8 cellular contexts compared by ENCODE assay signal in genomic region chr17:49315551-49315951, GRCh38. TPM values are rescaled to one million over a fixed set of nuclear protein-coding genes. Genes with fewer than 3 reads are reported as not detected.
DNase-seq lines count a peak whose midpoint lies in the region; ATAC-seq and TF ChIP-seq lines count a peak whose summit lies in the region.

No MANE protein-coding gene starts in this region.

- H3K4me1 ChIP-seq in DOHH2 (ENCODE audit: control insufficient read depth, low read length) (peaks cover 33% of the 10 kb centered on the region), liver (ENCODE audit: control insufficient read depth in 4 of 4, insufficient read depth in 4 of 4, low read length in 3 of 4) (peaks cover 0 to 9% (median 3%) of the 10 kb centered on the region in 4 donors)

- H3K9me2 ChIP-seq in DOHH2 (replicated peaks; ENCODE audit: control insufficient read depth, low read length): no peaks in the 10 kb centered on the region

- ATAC-seq in HG03066 (IDR thresholded peaks at IDR 0.05; ENCODE audit: low read depth, unreplicated experiment): peak; percentile 78
- no peak for ATAC-seq in HG02884 (IDR thresholded peaks at IDR 0.05; ENCODE audit: unreplicated experiment)

- TF ChIP-seq CTCF in DOHH2 (IDR thresholded peaks at IDR 0.05; ENCODE audit: low read depth, low read length, poor library complexity, severe bottlenecking) (peak; percentile 71), liver (IDR thresholded peaks at IDR 0.05; ENCODE audit: low read depth, low read length, missing input control) (peak; percentile 88)

- peak; percentile 99 to 100 for TF ChIP-seq RAD21 in liver (IDR thresholded peaks at IDR 0.05)

- peaks cover 12% of the 10 kb centered on the region; the same call in 1 of the 2 replicates for H3F3A ChIP-seq in DOHH2 (ENCODE audit: control insufficient read depth, insufficient read depth)

- H3K27ac ChIP-seq in DOHH2 (ENCODE audit: low read depth, low read length): no peak overlapping the region
- H3K27ac ChIP-seq in liver (ENCODE audit: low read depth in 1 of 2, low read length in 2 of 2): peak overlapping the region in 1 of 2 donors; percentile 54

- H3K9ac ChIP-seq in liver (ENCODE audit: low read depth in 1 of 2, low read length in 2 of 2): no peak overlapping the region

- H3K36me3 ChIP-seq in DOHH2 (ENCODE audit: control insufficient read depth, low read length): peaks cover 35% of the 10 kb centered on the region
- peaks cover 0 to 10% (median 9%) of the 10 kb centered on the region in 4 donors for H3K36me3 ChIP-seq in liver (ENCODE audit: control insufficient read depth in 4 of 4, insufficient read depth in 3 of 4, low read depth in 1 of 4, low read length in 3 of 4)

- H3K27me3 ChIP-seq in DOHH2 (ENCODE audit: control insufficient read depth, low read length): no peaks in the 10 kb centered on the region
- no peaks in the 10 kb centered on the region for H3K27me3 ChIP-seq in liver (ENCODE audit: control insufficient read depth in 4 of 4, insufficient read depth in 4 of 4, low read length in 3 of 4)

- H3K79me2 ChIP-seq in DOHH2 (ENCODE audit: control insufficient read depth, low read length): no peaks in the 10 kb centered on the region

- WGBS in liver: 3% methylated on average over 4 of the region's 4 CpGs

- H3K9me3 ChIP-seq in DOHH2 (ENCODE audit: control insufficient read depth, insufficient read depth, low read length) (no peaks in the 10 kb centered on the region), liver (ENCODE audit: control insufficient read depth in 4 of 4, low read length in 3 of 4) (no peaks in the 10 kb centered on the region)

- H4K20me1 ChIP-seq in DOHH2 (ENCODE audit: control insufficient read depth, insufficient read depth, low read depth, low read length): 0 out of 2 replicates have a peak, but pooled peaks cover 2% of the 10 kb centered on the region

- H3K4me3 ChIP-seq in DOHH2 (ENCODE audit: low read length) (peak overlapping the region; percentile 15; the same call in 1 of the 2 replicates), liver (ENCODE audit: low read depth in 1 of 3, low read length in 3 of 3) (no peak overlapping the region)

- H3K4me2 ChIP-seq in DOHH2 (ENCODE audit: low read length): peak overlapping the region; percentile 41

- peak; percentile 28 for DNase-seq in NCI-H748 treated with DMSO at 0.1 percent for 48 hours (lab: John Stamatoyannopoulos, UW)
- peak; percentile 45 to 76 for DNase-seq in activated CD4-positive, alpha-beta T cell treated with anti-CD3 and anti-CD28 coated beads, Interleukin-2, amount 50 U/mL, for 24 hours (ENCODE audit: low read depth in 1 of 2, low spot score in 1 of 2)
- DNase-seq in dedifferentiated amniotic fluid mesenchymal stem cell (ENCODE audit: extremely low spot score): peak; percentile 90
- peak; percentile 46 to 60 (median 51) for DNase-seq in stimulated activated CD4-positive, alpha-beta T cell treated with anti-CD3 and anti-CD28 coated beads, TNF-alpha, amount 100 ng/mL, for 1 hour (ENCODE audit: low read depth in 3 of 3, low spot score in 1 of 3)

TF ChIP-seq in liver, 16 proteins besides CTCF, POLR2A, EP300 and RAD21:
- TF ChIP-seq NR2F2 (IDR thresholded peaks at IDR 0.05) (peak; percentile 27), MAX (IDR thresholded peaks at IDR 0.05) (no peak), FOXA1 (IDR thresholded peaks at IDR 0.05) (peak; percentile 15), ATF3 (IDR thresholded peaks at IDR 0.05) (no peak), REST (IDR thresholded peaks at IDR 0.05) (no peak), RXRA (IDR thresholded peaks at IDR 0.05) (peak; percentile 29 to 57), HNF4A (conservative IDR thresholded peaks at IDR 0.05) (peak in 1 of 2 donors; percentile 13), FOXA2 (IDR thresholded peaks at IDR 0.05) (peak; percentile 65), JUND (IDR thresholded peaks at IDR 0.05) (peak; percentile 76 to 78), ZBTB33 (IDR thresholded peaks at IDR 0.05) (no peak), HNF4G (IDR thresholded peaks at IDR 0.05) (no peak), YY1 (IDR thresholded peaks at IDR 0.05) (peak; percentile 39)
TF ChIP-seq in liver: peak in this region for 7.

RNA-seq across cellular contexts. Expression of gene ZNF652, which starts 46.5 kb away (rescaled TPM):
- 10 to 100 TPM; 13.1 to 23.1 TPM for total RNA-seq in liver
- 10 to 100 TPM in 1 of 2 donors, 1 to 10 TPM in 1; 5.3 to 21.9 TPM for polyA plus RNA-seq in liver

Comparison
In these comparisons a context has a peak if more than half of its experiments do, and no peak if none do; other contexts are left out.
1. DNase-seq: peak in every context shown above with its lines; median percentile 90 in dedifferentiated amniotic fluid mesenchymal stem cell; 60 in activated CD4-positive, alpha-beta T cell treated with anti-CD3 and anti-CD28 coated beads, Interleukin-2, amount 50 U/mL, for 24 hours; 51 in stimulated activated CD4-positive, alpha-beta T cell treated with anti-CD3 and anti-CD28 coated beads, TNF-alpha, amount 100 ng/mL, for 1 hour; 28 in NCI-H748 treated with DMSO at 0.1 percent for 48 hours.